Comparison of ENCODE assay signal across 22 cellular contexts in the genomic region with DNA sequence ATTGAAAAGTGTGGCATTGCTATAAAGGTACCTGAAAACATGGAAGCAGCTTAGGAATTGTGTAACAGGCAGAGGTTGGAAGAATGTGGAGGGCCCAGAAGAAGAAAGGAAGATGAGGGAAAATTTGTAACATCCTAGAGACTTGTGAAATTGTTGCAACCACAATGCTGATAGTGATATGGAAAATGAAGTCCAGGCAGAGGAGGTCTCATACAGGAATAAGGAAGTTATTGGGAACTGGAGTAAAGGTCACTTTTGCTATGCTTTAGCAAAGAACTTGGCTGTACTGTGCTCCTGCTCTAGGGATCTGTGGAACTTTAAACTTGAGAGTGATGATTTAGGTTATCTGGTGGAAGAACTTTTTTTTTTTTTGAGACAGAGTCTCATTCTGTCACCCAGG. TPM values are rescaled to one million over a fixed set of nuclear protein-coding genes. Genes with fewer than 3 reads are reported as not detected.
DNase-seq lines count a peak whose midpoint lies in the region; ATAC-seq and TF ChIP-seq lines count a peak whose summit lies in the region.
"Had no signal": no experiment of that assay in that cellular context is flagged by ENCODE, and none has a peak within 500 bp of the region (broad histone marks: within the 10 kb centered on the region; RNA-seq: fewer than 3 reads in every experiment).

No MANE protein-coding gene starts in this region.

- peak; percentile 36 for ATAC-seq in left colon
- peak; percentile 62 for ATAC-seq in upper lobe of right lung
- no peak for ATAC-seq in HG03175 (IDR thresholded peaks at IDR 0.05; ENCODE audit: unreplicated experiment)
- ATAC-seq in GM19351 (IDR thresholded peaks at IDR 0.05; ENCODE audit: unreplicated experiment), result no peak
- ATAC-seq: A549, GM12878 had no signal

- H3K27me3 ChIP-seq in upper lobe of right lung, result no peaks in the 10 kb centered on the region
- H3K27me3 ChIP-seq: BE2C; BLaER1 treated with 17β-estradiol and CSF1 and Interleukin-3, amounts not matched to agents 10 nM and 100 nM had no signal

- intact Hi-C loops in left colon (cut with DNase I, micrococcal nuclease), result no loop called here
- intact Hi-C loops in upper lobe of right lung (cut with DNase I), result no loop called here

- H3K4me1 ChIP-seq in upper lobe of right lung, result no peaks in the 10 kb centered on the region
- H3K4me1 ChIP-seq: A549; BE2C; BLaER1 treated with 17β-estradiol and CSF1 and Interleukin-3, amounts not matched to agents 10 nM and 100 nM had no signal

- no peaks in the 10 kb centered on the region for H3K36me3 ChIP-seq in upper lobe of right lung
- H3K36me3 ChIP-seq: BE2C had no signal

- H3K4me3 ChIP-seq in upper lobe of right lung, result no peak overlapping the region
- H3K4me3 ChIP-seq: A549; BLaER1 treated with 17β-estradiol and CSF1 and Interleukin-3, amounts not matched to agents 10 nM and 100 nM; GM12878 had no signal

- peak; percentile 4 for DNase-seq in MV-4-11 (lab: John Stamatoyannopoulos, UW)
- DNase-seq in amniotic epithelial cell (ENCODE audit: low read depth), result peak; percentile 84
- DNase-seq in left colon, result no peak
- no peak for DNase-seq in upper lobe of right lung
- no peak for DNase-seq in NOMO-1 treated with DMSO at 0.1 percent for 48 hours (lab: John Stamatoyannopoulos, UW; ENCODE audit: unreplicated experiment)
- DNase-seq: 8988T; ACHN; AML-193; BE2C; CD4-positive, alpha-beta T cell; CD8-positive, alpha-beta memory T cell; DMS 273 treated with DMSO at 0.1 percent for 48 hours; DMS79; EL; GDM1; H7; HCEC 1CT had no signal

- no peak overlapping the region for H3K27ac ChIP-seq in upper lobe of right lung
- H3K27ac ChIP-seq: A549; BLaER1 treated with 17β-estradiol and CSF1 and Interleukin-3, amounts not matched to agents 10 nM and 100 nM had no signal

- no peaks in the 10 kb centered on the region for H3K9me3 ChIP-seq in upper lobe of right lung
- H3K9me3 ChIP-seq: BE2C had no signal

- TF ChIP-seq CTCF in upper lobe of right lung (IDR thresholded peaks at IDR 0.05), result no peak

RNA-seq across cellular contexts. Expression of a gene that starts 43.5 kb away (rescaled TPM):
- total RNA-seq in left colon, result 1 to 10 TPM; 6.5 to 6.6 TPM
- 10.0 TPM for total RNA-seq in upper lobe of right lung

Comparison
In these comparisons a context has a peak if more than half of its experiments do, and no peak if none do; other contexts are left out.
1. DNase-seq: peak in MV-4-11 (single experiment) and amniotic epithelial cell (single experiment); none in left colon (0 of 2), upper lobe of right lung (single experiment) and NOMO-1 treated with DMSO at 0.1 percent for 48 hours (single experiment).
2. ATAC-seq: peak in left colon (single experiment) and upper lobe of right lung (single experiment); none in HG03175 (single experiment) and GM19351 (single experiment).